Comparison of ENCODE assay signal across 15 cellular contexts in the genomic region with DNA sequence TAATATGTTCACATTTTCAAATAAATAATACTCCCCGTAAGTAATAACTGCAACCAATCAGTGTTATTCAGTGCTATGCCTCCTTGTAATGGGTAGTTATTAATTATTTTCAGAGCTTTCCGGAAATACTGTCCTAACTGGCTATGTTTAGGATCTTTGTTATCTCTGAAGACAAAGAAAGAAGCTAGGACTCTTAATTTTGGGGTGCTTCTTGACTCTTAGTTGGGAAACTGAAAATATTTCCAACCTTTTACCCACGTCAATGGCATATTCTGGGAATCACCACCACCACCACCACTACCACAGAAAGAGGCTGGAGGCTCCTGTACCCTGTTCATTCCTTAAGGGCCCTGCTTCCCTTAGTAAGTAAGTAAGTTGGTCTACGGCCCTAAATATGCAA.
"Had no signal": no experiment of that assay in that cellular context is flagged by ENCODE, and none has a peak within 500 bp of the region (broad histone marks: within the 10 kb centered on the region; RNA-seq: fewer than 3 reads in every experiment).

No MANE protein-coding gene starts in this region.

- DNase-seq: activated CD4-positive, alpha-beta T cell treated with anti-CD3 and anti-CD28 coated beads for 48 hours; activated CD8-positive, alpha-beta memory T cell treated with anti-CD3 and anti-CD28 coated beads, Interleukin-2, amount 50 U/mL, for 48 hours; activated naive CD4-positive, alpha-beta T cell treated with Interleukin-2 at 50 U/mL for 16 hours; adrenal gland; caudate nucleus; islet precursor cell; left lung; mesendoderm; pancreas; stimulated activated CD4-positive, alpha-beta T cell treated with anti-CD3 and anti-CD28 coated beads, Interleukin-1b, Interleukin-23, amount 100 ng/mL, for 48 hours; T-helper 17 cell; WERI-Rb-1 had no signal

- H3K9me3 Mint-ChIP-seq: activated T-helper 1 cell treated with anti-CD3 and anti-CD28 coated beads, Interleukin-12 subunit alpha, Interleukin-12 subunit beta, Interleukin-2, Interleukin-4 antibody, amounts not matched to agents 30 ng/mL and 10 ng/mL and 1 ng/mL, durations not matched to agents 14 hours and 24 hours and 36 hours; neural progenitor cell had no signal

- H3K4me3 Mint-ChIP-seq: activated T-helper 1 cell treated with anti-CD3 and anti-CD28 coated beads, Interleukin-12 subunit alpha, Interleukin-12 subunit beta, Interleukin-2, Interleukin-4 antibody, amounts not matched to agents 30 ng/mL and 10 ng/mL and 1 ng/mL, durations not matched to agents 14 hours and 24 hours and 36 hours; neural progenitor cell; T-helper 17 cell had no signal

- H2AFZ ChIP-seq: neural progenitor cell had no signal

- H3K9ac ChIP-seq: neural progenitor cell had no signal

- H3K4me2 ChIP-seq: neural progenitor cell had no signal

- H3K27ac Mint-ChIP-seq: neural progenitor cell had no signal

- H3K4me1 ChIP-seq: pancreas had no signal

- ATAC-seq: left lung, pancreas, T-helper 17 cell had no signal

- H3K27ac ChIP-seq: adrenal gland, esophagus muscularis mucosa, pancreas, WERI-Rb-1 had no signal

- H3K27me3 Mint-ChIP-seq: T-helper 17 cell had no signal

- H3K27me3 ChIP-seq: adrenal gland, esophagus muscularis mucosa, left lung, neural progenitor cell, pancreas had no signal

- H3K4me3 ChIP-seq: adrenal gland, esophagus muscularis mucosa, left lung, neural progenitor cell, pancreas had no signal

- H3K9me3 ChIP-seq: adrenal gland, esophagus muscularis mucosa, left lung, pancreas had no signal
